ENCODE assay signal across 15 cellular contexts in the genomic region with DNA sequence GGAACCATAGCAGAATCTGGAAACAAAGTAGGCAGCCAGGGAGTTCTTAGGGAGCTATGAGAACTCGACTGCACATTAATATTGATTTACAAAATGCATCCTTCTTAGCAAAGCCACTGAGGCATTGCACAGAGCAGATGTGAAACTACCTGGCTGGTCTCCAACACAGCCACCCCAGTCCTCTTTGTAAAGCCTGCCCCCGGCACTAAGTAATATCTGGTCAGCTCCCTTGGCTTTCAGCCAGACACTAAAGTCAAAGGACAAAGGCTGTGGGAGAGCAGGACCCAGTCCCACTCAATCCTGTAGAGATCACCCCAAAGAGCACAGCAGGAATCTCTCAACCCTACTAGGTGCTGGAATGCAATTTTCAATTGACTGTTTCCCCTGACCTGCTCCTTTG. TPM values are rescaled to one million over a fixed set of nuclear protein-coding genes. Genes with fewer than 3 reads are reported as not detected.
A peak's percentile ranks its signal among the peaks of the same experiment; 100 is the strongest.
DNase-seq lines count a peak whose midpoint lies in the region; TF ChIP-seq lines count a peak whose summit lies in the region.
"Had no signal": no experiment of that assay in that cellular context is flagged by ENCODE, and none has a peak within 500 bp of the region (broad histone marks: within the 10 kb centered on the region; RNA-seq: fewer than 3 reads in every experiment).

No MANE protein-coding gene starts in this region.

- H3K4me3 ChIP-seq in BE2C (ENCODE audit: low read depth, low read length): peak overlapping the region; percentile 1; the same call in 1 of the 2 replicates
- H3K4me3 ChIP-seq in lower leg skin (ENCODE audit: low read depth, poor library complexity, severe bottlenecking): no peak overlapping the region
- H3K4me3 ChIP-seq: A549, MG63, SJCRH30 had no signal

- 85 to 86% methylated on average over 2 of the region's 2 CpGs for WGBS in lower leg skin, 2 donors

- TF ChIP-seq POLR2A in lower leg skin (IDR thresholded peaks at IDR 0.05): no peak

- peaks cover 8% of the 10 kb centered on the region for H3K36me3 ChIP-seq in BE2C

- intact Hi-C loops in lower leg skin (cut with DNase I; ENCODE audit: low total_unique reads): no loop called here

- peaks cover 36% of the 10 kb centered on the region for H3K4me1 ChIP-seq in BE2C
- H3K4me1 ChIP-seq: A549 had no signal

- H3K9me3 ChIP-seq in BE2C: no peaks in the 10 kb centered on the region
- H3K9me3 ChIP-seq: A549, MG63, SJCRH30 had no signal

- no peaks in the 10 kb centered on the region for H3K27me3 ChIP-seq in BE2C
- H3K27me3 ChIP-seq: MG63, SJCRH30 had no signal

- DNase-seq in BE2C: peak; percentile 89
- peak; percentile 92 for DNase-seq in DMS79 treated with DMSO at 0.1 percent for 48 hours (lab: John Stamatoyannopoulos, UW)
- DNase-seq in NCI-H1092 treated with DMSO at 0.1 percent for 48 hours (lab: John Stamatoyannopoulos, UW): peak; percentile 23
- DNase-seq in RPMI7951 (ENCODE audit: low read depth): peak; percentile 5
- no peak for DNase-seq in lower leg skin (ENCODE audit: low spot score in 2 of 2)
- no peak for DNase-seq in GM03348 (ENCODE audit: low spot score)
- no peak for DNase-seq in effector CD4-positive, alpha-beta T cell
- DNase-seq: GOT3, HCEC 1CT, MG63, NCI-H2029 treated with DMSO at 0.1 percent for 48 hours, NCI-H446 treated with DMSO at 0.1 percent for 48 hours, NCI-H526 treated with DMSO at 0.1 percent for 48 hours, SJCRH30 had no signal

- no peak for TF ChIP-seq CTCF in BE2C (IDR thresholded peaks at IDR 0.05; ENCODE audit: low read depth, low read length)
- no peak for TF ChIP-seq CTCF in lower leg skin (IDR thresholded peaks at IDR 0.05)

RNA-seq across cellular contexts. Expression of gene XRRA1, which starts 12.8 kb away (rescaled TPM):
- 16.1 TPM for polyA plus RNA-seq in BE2C (2012; ENCODE audit: insufficient read depth, insufficient read length, low read depth)
- 14.3 and 14.9 TPM in 2 replicates for total RNA-seq in RPMI7951 (2014; rRNA removed; shearing (Covaris generic))
- total RNA-seq in lower leg skin: 10 to 100 TPM in 3 of 4 donors, 1 to 10 TPM in 1; 7.0 to 17.4 (median 13.2) TPM

RNA-seq across cellular contexts. Expression of gene SPCS2, which starts 13.0 kb away (rescaled TPM):
- polyA plus RNA-seq in BE2C (2012; ENCODE audit: insufficient read depth, insufficient read length, low read depth): 727 TPM
- total RNA-seq in RPMI7951 (2014; rRNA removed; shearing (Covaris generic)): 32.6 and 34.7 TPM in 2 replicates
- 100 to 1,000 TPM in 1 of 4 donors, 10 to 100 TPM in 3; 19.2 to 117 (median 23.9) TPM for total RNA-seq in lower leg skin

RNA-seq across cellular contexts. Expression of gene NEU3, which starts 52.6 kb away (rescaled TPM):
- 13.6 TPM for polyA plus RNA-seq in BE2C (2012; ENCODE audit: insufficient read depth, insufficient read length, low read depth)
- 5.5 and 5.9 TPM in 2 replicates for total RNA-seq in RPMI7951 (2014; rRNA removed; shearing (Covaris generic))
- 1 to 10 TPM; 4.3 to 7.4 (median 5.9) TPM for total RNA-seq in lower leg skin

Comparison
In these comparisons a context has a peak if more than half of its experiments do, and no peak if none do; other contexts are left out.
1. DNase-seq: peak in BE2C (single experiment), DMS79 treated with DMSO at 0.1 percent for 48 hours (single experiment), NCI-H1092 treated with DMSO at 0.1 percent for 48 hours (single experiment) and RPMI7951 (single experiment); none in lower leg skin (0 of 2), GM03348 (single experiment) and effector CD4-positive, alpha-beta T cell (single experiment).